Comparison of ENCODE assay signal across 9 cellular contexts in the genomic region with DNA sequence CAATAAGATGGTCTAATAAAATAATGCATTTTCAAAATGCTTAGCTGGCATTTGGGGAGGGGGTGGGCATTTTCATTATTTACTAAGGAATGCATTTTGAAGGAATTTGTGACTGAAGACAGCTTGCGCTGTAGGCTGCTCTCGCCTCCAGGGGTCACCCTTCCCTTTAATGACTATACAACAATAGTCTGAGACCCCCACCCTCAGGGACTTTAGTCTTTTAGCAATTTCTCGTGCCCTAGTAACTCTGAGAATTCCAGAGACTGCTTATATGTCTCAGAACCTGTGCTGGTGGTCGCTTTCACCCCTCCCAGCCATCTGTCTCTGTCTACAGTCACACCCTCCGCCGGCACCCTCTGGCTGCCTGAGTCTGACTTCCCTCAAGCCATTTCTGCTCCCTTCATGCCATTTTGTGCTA.
DNase-seq lines count a peak whose midpoint lies in the region; ATAC-seq and TF ChIP-seq lines count a peak whose summit lies in the region.
"Had no signal": no experiment of that assay in that cellular context is flagged by ENCODE, and none has a peak within 500 bp of the region (broad histone marks: within the 10 kb centered on the region; RNA-seq: fewer than 3 reads in every experiment).

No MANE protein-coding gene starts in this region.

- no peak overlapping the region for H2BK5ac ChIP-seq in neuronal stem cell (ENCODE audit: low read length)

- peaks cover 13 to 60% of the 10 kb centered on the region in 2 donors for H3K4me1 ChIP-seq in neuronal stem cell (ENCODE audit: control insufficient read depth in 2 of 2, insufficient read depth in 1 of 2, low read depth in 1 of 2, low read length in 2 of 2)
- H3K4me1 ChIP-seq: breast epithelium, transverse colon had no signal

- H3K9ac ChIP-seq in neuronal stem cell (ENCODE audit: low read depth, low read length, poor library complexity), result no peak overlapping the region

- peak overlapping the region; percentile 82 for H2AFZ ChIP-seq in neuronal stem cell (ENCODE audit: low read length)

- no peak overlapping the region for H3K4me2 ChIP-seq in neuronal stem cell (ENCODE audit: insufficient read depth, low read length, poor library complexity, severe bottlenecking)

- H3K23ac ChIP-seq in neuronal stem cell (ENCODE audit: low read depth, low read length, poor library complexity), result no peak overlapping the region

- no peak for ATAC-seq in HG03095 (IDR thresholded peaks at IDR 0.05; ENCODE audit: unreplicated experiment)
- no peak for ATAC-seq in HG03442 (IDR thresholded peaks at IDR 0.05; ENCODE audit: unreplicated experiment)
- ATAC-seq in naive thymus-derived CD8-positive, alpha-beta T cell, result no peak

- no peaks in the 10 kb centered on the region for H3K36me3 Mint-ChIP-seq in naive thymus-derived CD8-positive, alpha-beta T cell

- H2BK12ac ChIP-seq in neuronal stem cell (ENCODE audit: low read length), result no peak overlapping the region

- DNase-seq in cerebellum (ENCODE audit: low spot score) (peak; percentile 1), neuronal stem cell (ENCODE audit: low spot score) (peak; percentile 63)
- no peak for DNase-seq in naive thymus-derived CD8-positive, alpha-beta T cell
- DNase-seq: transverse colon had no signal

- WGBS in neuronal stem cell (ENCODE audit: extremely low coverage in 2 of 2, insufficient read length in 2 of 2, insufficient replicate concordance in 1 of 2), 2 donors, result no CpG with 5 or more reads among the region's 6 CpGs

- H2BK15ac ChIP-seq in neuronal stem cell (ENCODE audit: low read length), result no peak overlapping the region

- no peak overlapping the region for H3K27ac Mint-ChIP-seq in naive thymus-derived CD8-positive, alpha-beta T cell

- peak overlapping the region; percentile 77 for H3K18ac ChIP-seq in neuronal stem cell (ENCODE audit: low read length)

- no peak overlapping the region for H3K4me3 Mint-ChIP-seq in naive thymus-derived CD8-positive, alpha-beta T cell

- TF ChIP-seq CTCF in GM12874 (IDR thresholded peaks at IDR 0.05; ENCODE audit: insufficient read depth, low read depth, low read length) (peak; percentile 49), LNCAP (IDR thresholded peaks at IDR 0.05) (peak; percentile 72)

- H3K27me3 ChIP-seq in neuronal stem cell (ENCODE audit: control insufficient read depth in 3 of 3, insufficient read depth in 3 of 3, low read depth in 1 of 3, low read length in 3 of 3), result no peaks in the 10 kb centered on the region
- H3K27me3 ChIP-seq: breast epithelium, transverse colon had no signal

- H2BK120ac ChIP-seq in neuronal stem cell (ENCODE audit: low read depth, low read length), result no peak overlapping the region

- no peak overlapping the region for H4K91ac ChIP-seq in neuronal stem cell (ENCODE audit: low read depth, low read length, poor library complexity)

- peaks cover 0 to 8% (median 0%) of the 10 kb centered on the region in 9 donors for H3K9me3 Mint-ChIP-seq in naive thymus-derived CD8-positive, alpha-beta T cell

- H3K4me3 ChIP-seq in neuronal stem cell (ENCODE audit: low read length in 2 of 2), result no peak overlapping the region
- H3K4me3 ChIP-seq: breast epithelium, transverse colon had no signal

- no peak overlapping the region for H3K14ac ChIP-seq in neuronal stem cell (ENCODE audit: low read length)

- peaks cover 0 to 2% of the 10 kb centered on the region in 2 donors for H3K36me3 ChIP-seq in neuronal stem cell (replicated peaks in 1 of 2; ENCODE audit: control insufficient read depth in 2 of 2, insufficient read depth in 2 of 2, low read length in 2 of 2)
- H3K36me3 ChIP-seq: breast epithelium, transverse colon had no signal

- H3K4me1 Mint-ChIP-seq in naive thymus-derived CD8-positive, alpha-beta T cell, result no peaks in the 10 kb centered on the region

- H3K27ac ChIP-seq in neuronal stem cell (replicated peaks; ENCODE audit: low read length), result peak overlapping the region; percentile 41
- H3K27ac ChIP-seq: transverse colon had no signal

- no peak overlapping the region for H3K4ac ChIP-seq in neuronal stem cell (ENCODE audit: low read length)

- peaks cover 0 to 1% (median 0%) of the 10 kb centered on the region in 5 donors for H3K27me3 Mint-ChIP-seq in naive thymus-derived CD8-positive, alpha-beta T cell

- no peaks in the 10 kb centered on the region for H3K79me1 ChIP-seq in neuronal stem cell (ENCODE audit: low read depth, low read length)

- no peak overlapping the region for H2AK5ac ChIP-seq in neuronal stem cell (ENCODE audit: low read depth, low read length)

- POLR2A ChIA-PET in naive thymus-derived CD8-positive, alpha-beta T cell (lab: Charles Lee), result no interaction called here

- H4K8ac ChIP-seq in neuronal stem cell (ENCODE audit: low read depth, low read length), result no peak overlapping the region

- H3K9me3 ChIP-seq in neuronal stem cell (replicated peaks in 1 of 2; ENCODE audit: control insufficient read depth in 2 of 2, insufficient read depth in 1 of 2, low read depth in 1 of 2, low read length in 2 of 2), result no peaks in the 10 kb centered on the region
- H3K9me3 ChIP-seq: breast epithelium, transverse colon had no signal

Comparison
In these comparisons a context has a peak if more than half of its experiments do, and no peak if none do; other contexts are left out.
1. DNase-seq: peak in cerebellum (single experiment) and neuronal stem cell (single experiment); none in naive thymus-derived CD8-positive, alpha-beta T cell (0 of 10).